In the genomic region with DNA sequence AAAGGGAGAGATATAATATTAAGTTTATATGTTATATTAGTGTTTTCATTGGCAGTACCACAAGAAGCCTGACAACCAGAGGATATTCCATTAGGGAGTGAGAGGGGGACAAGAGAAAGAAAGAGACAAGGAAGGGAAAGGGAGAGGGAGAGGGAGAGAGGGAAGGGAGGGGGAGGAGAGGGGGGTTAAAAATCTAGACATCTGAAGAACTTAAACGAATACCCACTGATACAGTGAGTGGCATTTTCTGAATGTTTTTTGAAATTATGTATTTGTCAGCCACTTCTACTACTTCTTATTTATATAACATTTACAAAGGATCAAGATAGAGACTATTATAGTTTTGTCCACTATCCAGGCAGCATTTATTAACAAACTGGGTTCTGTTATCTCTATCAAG, we compare ENCODE assay signal across 26 cellular contexts.
"Had no signal": no experiment of that assay in that cellular context is flagged by ENCODE, and none has a peak within 500 bp of the region (broad histone marks: within the 10 kb centered on the region; RNA-seq: fewer than 3 reads in every experiment).

No MANE protein-coding gene starts in this region.

- H3K4me3 ChIP-seq: colonic mucosa, esophagus squamous epithelium, gastrocnemius medialis, heart right ventricle, left lung, lower lobe of right lung, mucosa of descending colon had no signal

- H3K36me3 ChIP-seq: colonic mucosa, esophagus squamous epithelium, gastrocnemius medialis, heart right ventricle, left lung, lower lobe of right lung had no signal

- H3K36me3 Mint-ChIP-seq: mesothelial cell of epicardium, naive B cell had no signal

- H3K4me3 Mint-ChIP-seq: dendritic cell treated with granulocyte-macrophage colony-stimulating factor and Interleukin-4, amounts not matched to agents 40 ng/mL and 50 ng/mL, for 4 days; effector memory CD8-positive, alpha-beta T cell; endodermal cell; mesothelial cell of epicardium; naive B cell had no signal

- ATAC-seq: effector memory CD8-positive, alpha-beta T cell; esophagus mucosa; gastrocnemius medialis; heart right ventricle; left cardiac atrium; left lung; left ventricle myocardium superior; lower lobe of right lung; mucosa of descending colon had no signal

- H3K9me3 ChIP-seq: colonic mucosa, esophagus squamous epithelium, gastrocnemius medialis, heart right ventricle, left lung, lower lobe of right lung, mucosa of descending colon had no signal

- H3K27me3 ChIP-seq: colonic mucosa, esophagus squamous epithelium, gastrocnemius medialis, left lung had no signal

- H3K9me3 Mint-ChIP-seq: dendritic cell treated with granulocyte-macrophage colony-stimulating factor and Interleukin-4, amounts not matched to agents 40 ng/mL and 50 ng/mL, for 4 days; effector memory CD8-positive, alpha-beta T cell; mesothelial cell of epicardium; naive B cell had no signal

- DNase-seq: colonic mucosa; cortex of kidney; effector CD8-positive, alpha-beta T cell; effector memory CD8-positive, alpha-beta T cell; endodermal cell; erythroblast; esophagus squamous epithelium; foreskin fibroblast; foreskin melanocyte; gastrocnemius medialis; glutamatergic neuron; head of caudate nucleus; heart right ventricle; hippocampal formation; left cardiac atrium; left lung; left ventricle myocardium superior; lower lobe of right lung; mesenchymal stem cell; mucosa of descending colon; naive B cell had no signal

- H3K4me1 Mint-ChIP-seq: naive B cell had no signal

- H3K27me3 Mint-ChIP-seq: dendritic cell treated with granulocyte-macrophage colony-stimulating factor and Interleukin-4, amounts not matched to agents 40 ng/mL and 50 ng/mL, for 4 days had no signal

- H3K27ac ChIP-seq: colonic mucosa, epithelial cell of prostate, esophagus squamous epithelium, gastrocnemius medialis, heart right ventricle, left lung, lower lobe of right lung had no signal

- H3K4me1 ChIP-seq: gastrocnemius medialis, lower lobe of right lung had no signal

- FAIRE-seq: keratinocyte had no signal

- H3K27ac Mint-ChIP-seq: dendritic cell treated with granulocyte-macrophage colony-stimulating factor and Interleukin-4, amounts not matched to agents 40 ng/mL and 50 ng/mL, for 4 days; effector memory CD8-positive, alpha-beta T cell; endodermal cell; mesothelial cell of epicardium had no signal
